ENCODE assay signal across 13 cellular contexts in genomic region chr4:157014621-157015591, GRCh38. TPM values are rescaled to one million over a fixed set of nuclear protein-coding genes. Genes with fewer than 3 reads are reported as not detected.
A peak's percentile ranks its signal among the peaks of the same experiment; 100 is the strongest.
DNase-seq lines count a peak whose midpoint lies in the region; ATAC-seq, FAIRE-seq and TF ChIP-seq lines count a peak whose summit lies in the region.
"Had no signal": no experiment of that assay in that cellular context is flagged by ENCODE, and none has a peak within 500 bp of the region (broad histone marks: within the 10 kb centered on the region; RNA-seq: fewer than 3 reads in every experiment).

No MANE protein-coding gene starts in this region.

- no peak overlapping the region for H3K4me3 ChIP-seq in SJSA1
- H3K4me3 ChIP-seq: adrenal gland had no signal

- peak overlapping the region; percentile 20; the same call in 1 of the 2 replicates for H3K27ac ChIP-seq in SJSA1
- H3K27ac ChIP-seq: adrenal gland had no signal

- DNase-seq in AG08395 (ENCODE audit: low spot score) (peak; percentile 81), SJSA1 (ENCODE audit: low read depth in 1 of 2, low spot score in 2 of 2) (peak; percentile 57 to 74), foreskin melanocyte (peak; percentile 67), NCI-H69 (lab: John Stamatoyannopoulos, UW) (no peak), D721Med (ENCODE audit: insufficient read length, low spot score) (no peak), Right ventricle myocardium superior (no peak)
- DNase-seq: CD4-positive, alpha-beta memory T cell; left ventricle myocardium superior; stimulated activated CD4-positive, alpha-beta T cell treated with anti-CD3 and anti-CD28 coated beads, Interleukin-4, amount 100 ng/mL, for 24 hours; T1000 had no signal

- no peak for TF ChIP-seq CTCF in D721Med (IDR thresholded peaks at IDR 0.05; ENCODE audit: insufficient read depth, missing control alignments)

- no peaks in the 10 kb centered on the region for H3K9me3 ChIP-seq in SJSA1 (replicated peaks)
- H3K9me3 ChIP-seq: adrenal gland had no signal

- H3K27me3 ChIP-seq in SJSA1 (replicated peaks) = no peaks in the 10 kb centered on the region; the same call in 1 of the 2 replicates
- H3K27me3 ChIP-seq: adrenal gland had no signal

- no peaks in the 10 kb centered on the region for H3K36me3 ChIP-seq in SJSA1
- H3K36me3 ChIP-seq: adrenal gland had no signal

- peaks cover 34% of the 10 kb centered on the region for H3K4me1 ChIP-seq in SJSA1 (replicated peaks)
- H3K4me1 ChIP-seq: adrenal gland had no signal

- ATAC-seq in HG02885 (IDR thresholded peaks at IDR 0.05; ENCODE audit: poor library complexity, unreplicated experiment) = peak; percentile 49
- ATAC-seq in GM21423 (IDR thresholded peaks at IDR 0.05; ENCODE audit: unreplicated experiment) = no peak
- no peak for ATAC-seq in Right ventricle myocardium superior (ENCODE audit: poor library complexity)
- ATAC-seq: left ventricle myocardium superior had no signal

- intact Hi-C loops in Right ventricle myocardium superior (cut with DNase I) = no loop called here

- no peak for FAIRE-seq in D721Med (lab: Jason Lieb, UNC)

RNA-seq across cellular contexts. Expression of gene PDGFC, which starts 43.3 kb away (rescaled TPM):
- 63.0 and 73.1 TPM in 2 replicates for total RNA-seq in SJSA1 (2014; rRNA removed; shearing (Covaris generic))
- 14.9 TPM for total RNA-seq in Right ventricle myocardium superior

Comparison
In these comparisons a context has a peak if more than half of its experiments do, and no peak if none do; other contexts are left out.
1. DNase-seq: peak in AG08395 (single experiment), SJSA1 (2 of 2) and foreskin melanocyte (single experiment); none in NCI-H69 (single experiment), D721Med (single experiment) and Right ventricle myocardium superior (single experiment).